10 cellular contexts compared by ENCODE assay signal in the genomic region with DNA sequence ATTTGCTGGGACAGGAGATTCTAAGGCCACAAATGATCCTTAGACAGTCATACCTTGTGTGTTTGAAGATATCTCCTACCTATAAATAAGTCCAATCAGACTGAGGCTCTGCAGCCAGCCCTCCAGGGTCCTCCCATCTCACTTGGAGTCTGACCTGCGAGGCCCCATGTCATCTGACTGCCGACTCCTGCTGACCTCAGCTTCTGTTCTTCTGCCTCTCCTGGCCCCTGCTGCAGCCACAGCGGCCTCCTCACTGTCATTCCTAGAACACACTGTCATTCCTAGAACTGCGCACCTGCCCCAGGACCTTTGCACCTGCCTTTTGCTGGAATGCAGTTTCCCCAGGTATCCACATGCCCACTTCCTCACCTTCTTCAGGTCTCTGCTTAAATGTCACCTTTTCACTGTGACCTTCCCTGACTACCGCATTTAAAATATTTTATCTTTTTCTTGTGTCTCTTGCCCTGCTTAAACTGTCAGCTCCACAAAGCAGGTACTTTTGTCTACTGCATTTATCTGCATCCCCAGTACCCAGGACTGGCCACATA.
"Had no signal": no experiment of that assay in that cellular context is flagged by ENCODE, and none has a peak within 500 bp of the region (broad histone marks: within the 10 kb centered on the region; RNA-seq: fewer than 3 reads in every experiment).

No MANE protein-coding gene starts in this region.

- H3K27me3 Mint-ChIP-seq: activated naive CD8-positive, alpha-beta T cell treated with anti-CD3 and anti-CD28 coated beads, Interleukin-2, amount 50 U/mL, for 24 hours had no signal

- H3K36me3 ChIP-seq: ascending aorta, transverse colon had no signal

- H3K4me1 ChIP-seq: psoas muscle had no signal

- H3K4me3 ChIP-seq: ascending aorta, psoas muscle, transverse colon had no signal

- H3K4me3 Mint-ChIP-seq: activated CD8-positive, alpha-beta T cell treated with anti-CD3 and anti-CD28 coated beads, Interleukin-2, amount 10 ng/mL, durations not matched to agents 7 days and 5 days; activated naive CD8-positive, alpha-beta T cell treated with anti-CD3 and anti-CD28 coated beads, Interleukin-2, amount 50 U/mL, for 24 hours; activated T-helper 1 cell treated with anti-CD3 and anti-CD28 coated beads, Interleukin-12 subunit alpha, Interleukin-12 subunit beta, Interleukin-2, Interleukin-4 antibody, amounts not matched to agents 30 ng/mL and 10 ng/mL and 1 ng/mL, durations not matched to agents 14 hours and 24 hours and 36 hours; stimulated activated naive B cell treated with anti-CD40 and anti-IgM and Interleukin-4, amounts not matched to agents 10 μg/mL and 1 μg/mL and 100 μg/mL, for 72 hours had no signal

- ATAC-seq: activated naive CD8-positive, alpha-beta T cell treated with anti-CD3 and anti-CD28 coated beads, Interleukin-2, amount 50 U/mL, for 24 hours had no signal

- H3K9me3 Mint-ChIP-seq: activated naive CD8-positive, alpha-beta T cell treated with anti-CD3 and anti-CD28 coated beads, Interleukin-2, amount 50 U/mL, for 24 hours; activated T-helper 1 cell treated with anti-CD3 and anti-CD28 coated beads, Interleukin-12 subunit alpha, Interleukin-12 subunit beta, Interleukin-2, Interleukin-4 antibody, amounts not matched to agents 30 ng/mL and 10 ng/mL and 1 ng/mL, durations not matched to agents 14 hours and 24 hours and 36 hours; stimulated activated naive B cell treated with anti-CD40 and anti-IgM and Interleukin-4, amounts not matched to agents 10 μg/mL and 1 μg/mL and 100 μg/mL, for 72 hours had no signal

- H3K27ac Mint-ChIP-seq: activated CD8-positive, alpha-beta T cell treated with anti-CD3 and anti-CD28 coated beads, Interleukin-2, amount 10 ng/mL, durations not matched to agents 7 days and 5 days; activated naive CD8-positive, alpha-beta T cell treated with anti-CD3 and anti-CD28 coated beads, Interleukin-2, amount 50 U/mL, for 24 hours; activated T-helper 1 cell treated with anti-CD3 and anti-CD28 coated beads, Interleukin-12 subunit alpha, Interleukin-12 subunit beta, Interleukin-2, Interleukin-4 antibody, amounts not matched to agents 30 ng/mL and 10 ng/mL and 1 ng/mL, durations not matched to agents 14 hours and 24 hours and 36 hours; stimulated activated naive B cell treated with anti-CD40 and anti-IgM and Interleukin-4, amounts not matched to agents 10 μg/mL and 1 μg/mL and 100 μg/mL, for 72 hours had no signal

- H3K27me3 ChIP-seq: ascending aorta, transverse colon had no signal

- DNase-seq: activated CD4-positive, alpha-beta T cell treated with anti-CD3 and anti-CD28 coated beads for 4 hours; activated CD8-positive, alpha-beta T cell treated with anti-CD3 and anti-CD28 coated beads, Interleukin-2, amount 10 ng/mL, durations not matched to agents 7 days and 5 days; activated naive CD4-positive, alpha-beta T cell; activated naive CD8-positive, alpha-beta T cell treated with anti-CD3 and anti-CD28 coated beads, Interleukin-2, amount 50 U/mL, for 24 hours; stimulated activated CD4-positive, alpha-beta T cell treated with anti-CD3 and anti-CD28 coated beads, Interleukin-2, amount 100 ng/mL, for 24 hours had no signal

- H3K27ac ChIP-seq: ascending aorta, psoas muscle, transverse colon had no signal

- H3K36me3 Mint-ChIP-seq: stimulated activated naive B cell treated with anti-CD40 and anti-IgM and Interleukin-4, amounts not matched to agents 10 μg/mL and 1 μg/mL and 100 μg/mL, for 72 hours had no signal

- H3K9me3 ChIP-seq: ascending aorta, psoas muscle, transverse colon had no signal
